In the genomic region with DNA sequence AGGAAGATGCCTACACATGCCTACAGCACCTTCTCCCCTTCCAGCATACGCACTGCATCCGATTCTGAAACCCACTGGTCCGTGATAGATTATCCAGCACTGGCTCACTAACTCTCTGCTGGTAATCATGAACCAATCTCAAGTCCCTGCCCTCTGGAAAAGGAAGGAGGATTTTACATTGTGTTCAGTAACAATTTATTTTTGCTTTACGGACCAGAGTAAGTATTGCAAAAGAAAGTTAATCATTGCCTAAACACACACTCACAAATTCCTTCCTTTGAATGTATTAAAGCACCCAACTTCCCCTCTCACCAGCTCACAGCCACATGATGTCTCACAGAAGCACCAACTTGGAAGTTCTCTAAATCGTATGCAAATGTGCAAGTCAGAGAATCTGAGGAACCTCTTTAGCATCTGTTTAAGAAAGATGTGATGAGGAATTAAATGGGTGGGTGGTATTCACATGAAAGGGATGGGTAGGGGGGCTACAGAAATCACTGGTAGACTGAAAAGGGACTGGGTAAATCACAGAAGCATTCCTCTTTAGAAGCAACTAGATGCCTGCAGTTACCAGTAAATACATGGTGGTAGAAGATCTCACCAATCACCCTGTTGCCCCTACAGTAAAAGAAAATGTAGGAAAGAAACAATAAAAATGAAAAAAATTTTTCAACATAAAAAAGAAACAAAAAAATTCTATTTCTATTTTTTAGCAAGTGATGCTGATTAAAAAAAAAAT, we compare ENCODE assay signal across 9 cellular contexts. TPM values are rescaled to one million over a fixed set of nuclear protein-coding genes. Genes with fewer than 3 reads are reported as not detected.
DNase-seq lines count a peak whose midpoint lies in the region; ATAC-seq and TF ChIP-seq lines count a peak whose summit lies in the region.
"Had no signal": no experiment of that assay in that cellular context is flagged by ENCODE, and none has a peak within 500 bp of the region (broad histone marks: within the 10 kb centered on the region; RNA-seq: fewer than 3 reads in every experiment).

No MANE protein-coding gene starts in this region.

- H3K79me2 ChIP-seq in trophoblast cell (ENCODE audit: control insufficient read depth, insufficient read depth, low read length, poor library complexity) = peaks cover 12% of the 10 kb centered on the region

- WGBS in trophoblast cell (ENCODE audit: extremely low coverage, insufficient coverage, insufficient read length) = no CpG with 5 or more reads among the region's 5 CpGs

- H2AFZ ChIP-seq in trophoblast cell (ENCODE audit: insufficient read depth, low read length, poor library complexity) = no peak overlapping the region

- TF ChIP-seq CTCF in RWPE2 (IDR thresholded peaks at IDR 0.05; ENCODE audit: poor library complexity, severe bottlenecking) (no peak), fibroblast of mammary gland (conservative IDR thresholded peaks at IDR 0.05; ENCODE audit: control insufficient read depth, insufficient read depth, low read depth, low read length) (no peak)

- peaks cover 27% of the 10 kb centered on the region for H3K4me1 ChIP-seq in RWPE2 (ENCODE audit: insufficient read depth, poor library complexity, severe bottlenecking)
- H3K4me1 ChIP-seq in trophoblast cell (ENCODE audit: control insufficient read depth in 1 of 2, insufficient read depth in 2 of 2, low read length in 2 of 2) = no peaks in the 10 kb centered on the region

- no peak overlapping the region for H4K8ac ChIP-seq in trophoblast cell (ENCODE audit: low read depth, low read length)

- no peak overlapping the region for H2BK5ac ChIP-seq in trophoblast cell (ENCODE audit: low read depth, low read length, poor library complexity)

- H3K27ac ChIP-seq in RWPE2 (ENCODE audit: poor library complexity, severe bottlenecking) = peak overlapping the region; percentile 19
- no peak overlapping the region for H3K27ac ChIP-seq in trophoblast cell (ENCODE audit: low read depth, low read length)
- H3K27ac ChIP-seq: VCaP had no signal

- ATAC-seq in RWPE2 (ENCODE audit: low read depth) (peak; percentile 77), HG03442 (IDR thresholded peaks at IDR 0.05; ENCODE audit: unreplicated experiment) (no peak)

- no peak overlapping the region for H3K23ac ChIP-seq in trophoblast cell (ENCODE audit: low read length)

- no peak overlapping the region for H2BK12ac ChIP-seq in trophoblast cell (ENCODE audit: low read length)

- H3K79me1 ChIP-seq in trophoblast cell (ENCODE audit: low read length) = no peaks in the 10 kb centered on the region

- DNase-seq in GF-D8 (lab: John Stamatoyannopoulos, UW) (peak; percentile 83), RWPE2 (ENCODE audit: low spot score) (no peak), fibroblast of mammary gland (ENCODE audit: low read depth) (peak; percentile 85), trophoblast cell (peak in 1 of 2 donors; percentile 43), OCI-M2 (lab: John Stamatoyannopoulos, UW; ENCODE audit: unreplicated experiment) (no peak), RKO (ENCODE audit: low spot score) (no peak)
- no peak for DNase-seq in activated CD4-positive, alpha-beta T cell treated with anti-CD3 and anti-CD28 coated beads for 4 hours

- H3K9me3 ChIP-seq in RWPE2 (ENCODE audit: severe bottlenecking) = no peaks in the 10 kb centered on the region
- H3K9me3 ChIP-seq in trophoblast cell (ENCODE audit: insufficient read depth, low read depth, low read length) = no peaks in the 10 kb centered on the region

- H2BK120ac ChIP-seq in trophoblast cell (ENCODE audit: insufficient read depth, low read length, poor library complexity) = no peak overlapping the region

- H4K91ac ChIP-seq in trophoblast cell (ENCODE audit: low read depth, low read length) = no peak overlapping the region

- H3K4me3 ChIP-seq in RWPE2 (ENCODE audit: severe bottlenecking) (no peak overlapping the region), fibroblast of mammary gland (ENCODE audit: control insufficient read depth, low read depth, low read length) (no peak overlapping the region), trophoblast cell (ENCODE audit: low read depth, low read length) (no peak overlapping the region)

- H4K12ac ChIP-seq in trophoblast cell (ENCODE audit: low read depth, low read length) = no peak overlapping the region

- H2AK5ac ChIP-seq in trophoblast cell (ENCODE audit: low read length) = no peak overlapping the region

- H3K4me2 ChIP-seq in trophoblast cell (ENCODE audit: low read length) = no peak overlapping the region

- no peak overlapping the region for H3K18ac ChIP-seq in trophoblast cell (ENCODE audit: low read length)

- H3K9ac ChIP-seq in trophoblast cell (ENCODE audit: low read length) = no peak overlapping the region

- H3K36me3 ChIP-seq in RWPE2 (ENCODE audit: low read depth) (no peaks in the 10 kb centered on the region; the same call in 1 of the 2 replicates), trophoblast cell (ENCODE audit: control insufficient read depth in 1 of 2, insufficient read depth in 2 of 2, low read length in 2 of 2) (peaks cover 2 to 4% of the 10 kb centered on the region in 2 experiments)

- peak overlapping the region; percentile 83 for H3K4ac ChIP-seq in trophoblast cell (ENCODE audit: low read depth, low read length)

- no peak overlapping the region for H3K14ac ChIP-seq in trophoblast cell (ENCODE audit: low read length)

- H3K27me3 ChIP-seq in RWPE2 (ENCODE audit: insufficient read depth, poor library complexity, severe bottlenecking) (no peaks in the 10 kb centered on the region), trophoblast cell (ENCODE audit: insufficient read depth, low read length) (no peaks in the 10 kb centered on the region)

RNA-seq across cellular contexts. Expression of a gene that starts 8.4 kb away (rescaled TPM):
- 39.2 and 40.9 TPM in 2 replicates for polyA plus RNA-seq in trophoblast cell (2013)

Comparison
In these comparisons a context has a peak if more than half of its experiments do, and no peak if none do; other contexts are left out.
1. DNase-seq: peak in GF-D8 (single experiment) and fibroblast of mammary gland (single experiment); none in RWPE2 (single experiment), OCI-M2 (single experiment), RKO (single experiment) and activated CD4-positive, alpha-beta T cell treated with anti-CD3 and anti-CD28 coated beads for 4 hours (0 of 2).